In genomic region chr4:123892997-123893745, GRCh38 we compare ENCODE assay signal across 16 cellular contexts.
A peak's percentile ranks its signal among the peaks of the same experiment; 100 is the strongest.
DNase-seq lines count a peak whose midpoint lies in the region; ATAC-seq, FAIRE-seq and TF ChIP-seq lines count a peak whose summit lies in the region.
"Had no signal": no experiment of that assay in that cellular context is flagged by ENCODE, and none has a peak within 500 bp of the region (broad histone marks: within the 10 kb centered on the region; RNA-seq: fewer than 3 reads in every experiment).

No MANE protein-coding gene starts in this region.

- peaks cover 13% of the 10 kb centered on the region for H3K27me3 Mint-ChIP-seq in activated T-cell treated with anti-CD3 and anti-CD28 coated beads, Interleukin-2, amount 50 U/mL, for 72 hours (ENCODE audit: low read depth)

- H3K9me3 ChIP-seq in gastroesophageal sphincter (no peaks in the 10 kb centered on the region), pancreas (no peaks in the 10 kb centered on the region), PC-9 (ENCODE audit: insufficient read depth, low read depth) (no peaks in the 10 kb centered on the region)
- H3K9me3 ChIP-seq: SJSA1 had no signal

- no peaks in the 10 kb centered on the region for H3K79me2 ChIP-seq in PC-9 (ENCODE audit: low read depth)

- CTCF ChIA-PET in PC-9 (lab: Charles Lee): no interaction called here

- H3K4me1 ChIP-seq in gastroesophageal sphincter: peaks cover 0 to 23% (median 3%) of the 10 kb centered on the region in 3 donors
- H3K4me1 ChIP-seq in pancreas: peaks cover 0 to 10% (median 0%) of the 10 kb centered on the region in 3 donors
- H3K4me1 ChIP-seq in PC-9 (replicated peaks; ENCODE audit: insufficient read depth): no peaks in the 10 kb centered on the region
- H3K4me1 ChIP-seq: SJSA1 had no signal

- ATAC-seq in gastroesophageal sphincter (peak; percentile 75), pancreas (peak in 3 of 4 donors; percentile 22 to 40 (median 37)), HG02798 (IDR thresholded peaks at IDR 0.05; ENCODE audit: poor library complexity, unreplicated experiment) (no peak)
- no peak for ATAC-seq in activated T-cell treated with anti-CD3 and anti-CD28 coated beads, Interleukin-2, amount 50 U/mL, for 72 hours (replicated peaks in 1 of 2)
- ATAC-seq: K562 had no signal

- H3K36me3 ChIP-seq in gastroesophageal sphincter (no peaks in the 10 kb centered on the region), pancreas (no peaks in the 10 kb centered on the region), PC-9 (ENCODE audit: low read depth) (no peaks in the 10 kb centered on the region)
- H3K36me3 ChIP-seq: SJSA1 had no signal

- POLR2A ChIA-PET in PC-9 (lab: Charles Lee; ENCODE audit: unreplicated experiment): no interaction called here

- no peaks in the 10 kb centered on the region for H3K4me1 Mint-ChIP-seq in activated T-cell treated with anti-CD3 and anti-CD28 coated beads, Interleukin-2, amount 50 U/mL, for 72 hours (ENCODE audit: low read depth)

- no peak overlapping the region for H3K27ac Mint-ChIP-seq in activated T-cell treated with anti-CD3 and anti-CD28 coated beads, Interleukin-2, amount 50 U/mL, for 72 hours

- intact Hi-C loops in pancreas (cut with DNase I): no loop called here
- intact Hi-C loops in PC-9 (cut with micrococcal nuclease; ENCODE audit: unreplicated experiment): no loop called here

- H3K4me3 ChIP-seq in gastroesophageal sphincter: no peak overlapping the region
- no peak overlapping the region for H3K4me3 ChIP-seq in pancreas
- no peak overlapping the region for H3K4me3 ChIP-seq in PC-9
- H3K4me3 ChIP-seq: K562, SJSA1 had no signal

- no peaks in the 10 kb centered on the region for H3F3A ChIP-seq in PC-9 (ENCODE audit: insufficient read depth, low read depth)

- H3K27me3 ChIP-seq in gastroesophageal sphincter: no peaks in the 10 kb centered on the region
- no peaks in the 10 kb centered on the region for H3K27me3 ChIP-seq in pancreas
- H3K27me3 ChIP-seq in PC-9 (ENCODE audit: insufficient read depth, low read depth): no peaks in the 10 kb centered on the region
- H3K27me3 ChIP-seq: SJSA1 had no signal

- WGBS in gastroesophageal sphincter (ENCODE audit: low coverage in 1 of 2), 2 donors: 28 to 51% methylated on average over 9 of the region's 9 CpGs
- 26 to 37% methylated on average over 9 of the region's 9 CpGs for WGBS in pancreas, 2 donors

- no peak for TF ChIP-seq CTCF in gastroesophageal sphincter (IDR thresholded peaks at IDR 0.05)
- TF ChIP-seq CTCF in pancreas (IDR thresholded peaks at IDR 0.05): no peak
- TF ChIP-seq CTCF in PC-9 (conservative IDR thresholded peaks at IDR 0.05): no peak

- H3K27ac ChIP-seq in gastroesophageal sphincter (peak overlapping the region in 3 of 4 donors; percentile 21 to 59 (median 58)), pancreas (no peak overlapping the region), PC-9 (no peak overlapping the region)
- H3K27ac ChIP-seq: SJSA1 had no signal

- no peak for FAIRE-seq in pancreas (lab: Jason Lieb, UNC)
- FAIRE-seq: H54, K562 had no signal

- H3K9me3 Mint-ChIP-seq in activated T-cell treated with anti-CD3 and anti-CD28 coated beads, Interleukin-2, amount 50 U/mL, for 72 hours: no peaks in the 10 kb centered on the region

- no peaks in the 10 kb centered on the region for H4K20me1 ChIP-seq in PC-9 (ENCODE audit: insufficient read depth)

- TF ChIP-seq POLR2A in gastroesophageal sphincter (IDR thresholded peaks at IDR 0.05): no peak

- DNase-seq in D341Med (ENCODE audit: low spot score) (peak; percentile 43), RPMI7951 (ENCODE audit: low read depth) (peak; percentile 88), pancreas (no peak), amygdala (lab: John Stamatoyannopoulos, UW) (no peak), PC-9 (no peak)
- DNase-seq in activated T-cell treated with anti-CD3 and anti-CD28 coated beads, Interleukin-2, amount 50 U/mL, for 72 hours: no peak
- DNase-seq: activated CD4-positive, alpha-beta T cell treated with anti-CD3 and anti-CD28 coated beads for 4 hours; activated effector memory CD4-positive, alpha-beta T cell treated with Interleukin-2 at 50 U/mL for 16 hours; C1 segment of cervical spinal cord; hypothalamus; NCI-H2227 treated with DMSO at 0.1 percent for 48 hours had no signal

- no peak overlapping the region for H3K4me3 Mint-ChIP-seq in activated T-cell treated with anti-CD3 and anti-CD28 coated beads, Interleukin-2, amount 50 U/mL, for 72 hours

- no peak overlapping the region for H3K4me2 ChIP-seq in PC-9

- no peaks in the 10 kb centered on the region for H3K9me2 ChIP-seq in PC-9 (ENCODE audit: insufficient read depth)

- no TSS peak for BruUV-seq in PC-9 (replicated peaks; lab: Mats Ljungman, UMichigan)

- no peak overlapping the region for H2AFZ ChIP-seq in PC-9

- no peaks in the 10 kb centered on the region for H3K36me3 Mint-ChIP-seq in activated T-cell treated with anti-CD3 and anti-CD28 coated beads, Interleukin-2, amount 50 U/mL, for 72 hours (ENCODE audit: insufficient read depth in 2 of 2)

- no peak for TF ChIP-seq EP300 in gastroesophageal sphincter (IDR thresholded peaks at IDR 0.05)

Comparison
In these comparisons a context has a peak if more than half of its experiments do, and no peak if none do; other contexts are left out.
1. DNase-seq: peak in D341Med (single experiment) and RPMI7951 (single experiment); none in pancreas (0 of 6), amygdala (0 of 56), activated T-cell treated with anti-CD3 and anti-CD28 coated beads, Interleukin-2, amount 50 U/mL, for 72 hours (0 of 2) and PC-9 (0 of 2).
2. ATAC-seq: peak in gastroesophageal sphincter (single experiment) and pancreas (3 of 4); none in activated T-cell treated with anti-CD3 and anti-CD28 coated beads, Interleukin-2, amount 50 U/mL, for 72 hours (0 of 2) and HG02798 (single experiment).
3. H3K27ac ChIP-seq: peak in gastroesophageal sphincter (3 of 4); none in pancreas (0 of 4) and PC-9 (single experiment).